1 cellular context compared by ENCODE assay signal in genomic region chr9:136687721-136688223, GRCh38.
TF ChIP-seq lines count a peak whose summit lies in the region.

No MANE protein-coding gene starts in this region.

TF ChIP-seq in liver, 16 proteins besides CTCF, POLR2A, EP300 and RAD21 (continued from another document):
- no peak for TF ChIP-seq REST (IDR thresholded peaks at IDR 0.05)
- peak in 1 of 2 donors; percentile 47 for TF ChIP-seq JUND (IDR thresholded peaks at IDR 0.05)
- no peak for TF ChIP-seq ATF3 (IDR thresholded peaks at IDR 0.05)
- peak; percentile 75 for TF ChIP-seq HNF4G (IDR thresholded peaks at IDR 0.05)
- TF ChIP-seq FOXA1 (IDR thresholded peaks at IDR 0.05), result no peak
- TF ChIP-seq TAF1 (conservative IDR thresholded peaks at IDR 0.05), result no peak
